Comparison of ENCODE assay signal across 18 cellular contexts in genomic region chr15:57379487-57379886, GRCh38. TPM values are rescaled to one million over a fixed set of nuclear protein-coding genes. Genes with fewer than 3 reads are reported as not detected.
"Had no signal": no experiment of that assay in that cellular context is flagged by ENCODE, and none has a peak within 500 bp of the region (broad histone marks: within the 10 kb centered on the region; RNA-seq: fewer than 3 reads in every experiment).

No MANE protein-coding gene starts in this region.

- H3K4me3 ChIP-seq: body of pancreas, gastrocnemius medialis, lung, sigmoid colon, spleen, upper lobe of right lung had no signal

- H3K27me3 ChIP-seq: body of pancreas had no signal

- H3K27ac ChIP-seq: body of pancreas, gastrocnemius medialis, heart right ventricle, sigmoid colon, spleen, upper lobe of right lung had no signal

- H3K36me3 Mint-ChIP-seq: T-cell had no signal

- H3K9me3 Mint-ChIP-seq: activated CD4-positive, alpha-beta T cell treated with anti-CD3 and anti-CD28 coated beads, Interleukin-2, amount 10 ng/mL, durations not matched to agents 24 days and 14 days; activated CD8-positive, alpha-beta T cell treated with anti-CD3 and anti-CD28 coated beads for 36 hours; activated naive CD8-positive, alpha-beta T cell treated with anti-CD3 and anti-CD28 coated beads, Interleukin-2, amount 10 ng/mL, durations not matched to agents 7 days and 5 days; activated T-cell treated with anti-CD3 and anti-CD28 coated beads, Interleukin-2, amount 50 U/mL, for 24 hours; activated T-helper 2 cell treated with anti-CD3 and anti-CD28 coated beads, Interferon-gamma antibody, Interleukin-2, Interleukin-4, amounts not matched to agents 10 μg/mL and 5 μg/mL and 100 μg/mL, durations not matched to agents 14 hours and 24 hours and 36 hours; stimulated activated naive B cell treated with anti-CD40 and anti-IgM and Interleukin-4, amounts not matched to agents 10 μg/mL and 1 μg/mL and 100 μg/mL, for 72 hours; T-cell had no signal

- H3K9me3 ChIP-seq: body of pancreas, gastrocnemius medialis, heart right ventricle, sigmoid colon, spleen, upper lobe of right lung had no signal

- H3K4me3 Mint-ChIP-seq: activated CD4-positive, alpha-beta T cell treated with anti-CD3 and anti-CD28 coated beads, Interleukin-2, amount 10 ng/mL, durations not matched to agents 24 days and 14 days; activated CD8-positive, alpha-beta T cell treated with anti-CD3 and anti-CD28 coated beads for 36 hours; activated naive CD8-positive, alpha-beta T cell treated with anti-CD3 and anti-CD28 coated beads, Interleukin-2, amount 10 ng/mL, durations not matched to agents 7 days and 5 days; activated T-cell treated with anti-CD3 and anti-CD28 coated beads, Interleukin-2, amount 50 U/mL, for 24 hours; stimulated activated naive B cell treated with anti-CD40 and anti-IgM and Interleukin-4, amounts not matched to agents 10 μg/mL and 1 μg/mL and 100 μg/mL, for 72 hours; T-cell had no signal

- DNase-seq: activated CD4-positive, alpha-beta T cell treated with anti-CD3 and anti-CD28 coated beads, Interleukin-2, amount 10 ng/mL, durations not matched to agents 24 days and 14 days; activated CD8-positive, alpha-beta T cell treated with anti-CD3 and anti-CD28 coated beads for 36 hours; activated naive CD4-positive, alpha-beta T cell treated with Interleukin-2 at 50 U/mL for 16 hours; activated naive CD8-positive, alpha-beta T cell treated with anti-CD3 and anti-CD28 coated beads, Interleukin-2, amount 10 ng/mL, durations not matched to agents 7 days and 5 days; activated T-cell treated with anti-CD3 and anti-CD28 coated beads, Interleukin-2, amount 50 U/mL, for 24 hours; body of pancreas; caudate nucleus; gastrocnemius medialis; heart right ventricle; sigmoid colon; spleen; stimulated activated naive B cell treated with anti-CD40 and anti-IgM and Interleukin-4, amounts not matched to agents 10 μg/mL and 1 μg/mL and 100 μg/mL, for 72 hours; T-cell; upper lobe of right lung had no signal

- ATAC-seq: activated CD8-positive, alpha-beta T cell treated with anti-CD3 and anti-CD28 coated beads for 36 hours; body of pancreas; esophagus mucosa; gastrocnemius medialis; heart right ventricle; SK-N-SH treated with all-trans-retinoic acid at 6 μM for 48 hours; stimulated activated naive B cell treated with anti-CD40 and anti-IgM and Interleukin-4, amounts not matched to agents 10 μg/mL and 1 μg/mL and 100 μg/mL, for 72 hours; T-cell; upper lobe of right lung had no signal

- H3K27ac Mint-ChIP-seq: activated CD4-positive, alpha-beta T cell treated with anti-CD3 and anti-CD28 coated beads, Interleukin-2, amount 10 ng/mL, durations not matched to agents 24 days and 14 days; activated CD8-positive, alpha-beta T cell treated with anti-CD3 and anti-CD28 coated beads for 36 hours; activated naive CD8-positive, alpha-beta T cell treated with anti-CD3 and anti-CD28 coated beads, Interleukin-2, amount 10 ng/mL, durations not matched to agents 7 days and 5 days; activated T-cell treated with anti-CD3 and anti-CD28 coated beads, Interleukin-2, amount 50 U/mL, for 24 hours; activated T-helper 2 cell treated with anti-CD3 and anti-CD28 coated beads, Interferon-gamma antibody, Interleukin-2, Interleukin-4, amounts not matched to agents 10 μg/mL and 5 μg/mL and 100 μg/mL, durations not matched to agents 14 hours and 24 hours and 36 hours; stimulated activated naive B cell treated with anti-CD40 and anti-IgM and Interleukin-4, amounts not matched to agents 10 μg/mL and 1 μg/mL and 100 μg/mL, for 72 hours; T-cell had no signal

- H3K36me3 ChIP-seq: gastrocnemius medialis, heart right ventricle, sigmoid colon, spleen, upper lobe of right lung had no signal

- H3K4me1 ChIP-seq: gastrocnemius medialis, upper lobe of right lung had no signal

RNA-seq across cellular contexts. Expression of gene CGNL1, which starts 3.2 kb away (rescaled TPM):
- total RNA-seq: activated CD4-positive, alpha-beta T cell treated with anti-CD3 and anti-CD28 coated beads, Interleukin-2, amount 10 ng/mL, durations not matched to agents 24 days and 14 days; activated CD8-positive, alpha-beta T cell treated with anti-CD3 and anti-CD28 coated beads for 36 hours; activated naive CD8-positive, alpha-beta T cell treated with anti-CD3 and anti-CD28 coated beads, Interleukin-2, amount 10 ng/mL, durations not matched to agents 7 days and 5 days; activated T-helper 2 cell treated with anti-CD3 and anti-CD28 coated beads, Interferon-gamma antibody, Interleukin-2, Interleukin-4, amounts not matched to agents 10 μg/mL and 5 μg/mL and 100 μg/mL, durations not matched to agents 14 hours and 24 hours and 36 hours had no signal
